10 cellular contexts compared by ENCODE assay signal in genomic region chr6:11197175-11197535, GRCh38. TPM values are rescaled to one million over a fixed set of nuclear protein-coding genes. Genes with fewer than 3 reads are reported as not detected.
DNase-seq lines count a peak whose midpoint lies in the region; TF ChIP-seq lines count a peak whose summit lies in the region.
"Had no signal": no experiment of that assay in that cellular context is flagged by ENCODE, and none has a peak within 500 bp of the region (broad histone marks: within the 10 kb centered on the region; RNA-seq: fewer than 3 reads in every experiment).

No MANE protein-coding gene starts in this region.

- DNase-seq in AG10803 (ENCODE audit: low read depth), result peak; percentile 97
- DNase-seq in HFF-Myc (ENCODE audit: extremely low read depth, low read depth), result peak; percentile 71
- DNase-seq in endodermal cell, result no peak
- no peak for DNase-seq in AML-193 (lab: John Stamatoyannopoulos, UW)
- DNase-seq in iPS-NIHi7 (ENCODE audit: extremely low spot score), result no peak
- DNase-seq in NOMO-1 (lab: John Stamatoyannopoulos, UW; ENCODE audit: unreplicated experiment in 2 of 2), result no peak
- no peak for DNase-seq in NCI-H82 (lab: John Stamatoyannopoulos, UW)
- DNase-seq: activated naive CD4-positive, alpha-beta T cell treated with anti-CD3 and anti-CD28 coated beads, Interleukin-2, amount 50 U/mL, for 16 hours had no signal

- TF ChIP-seq CTCF in AG10803 (conservative IDR thresholded peaks at IDR 0.05; ENCODE audit: low read length) (no peak), HFF-Myc (IDR thresholded peaks at IDR 0.05; ENCODE audit: low read depth, low read length, missing control alignments) (no peak), endodermal cell (conservative IDR thresholded peaks at IDR 0.05) (no peak)

- peaks cover 28% of the 10 kb centered on the region for H3K4me1 Mint-ChIP-seq in endodermal cell

- H3K36me3 Mint-ChIP-seq in endodermal cell (ENCODE audit: low read depth), result peaks cover 23% of the 10 kb centered on the region

- no peak overlapping the region for H3K4me3 ChIP-seq in AG10803 (ENCODE audit: low read length)
- H3K4me3 ChIP-seq in HFF-Myc (replicated peaks; ENCODE audit: low read depth, low read length), result peak overlapping the region; percentile 30
- no peak overlapping the region for H3K4me3 ChIP-seq in endodermal cell (ENCODE audit: low read length)
- H3K4me3 ChIP-seq in neuron (ENCODE audit: low read length), result peak overlapping the region; percentile 3

- WGBS in endodermal cell (ENCODE audit: insufficient coverage in 1 of 2, insufficient read length in 1 of 2), 2 experiments, result 67 to 80% methylated on average over 3 of the region's 3 CpGs

- H3K4me3 Mint-ChIP-seq in endodermal cell, result no peak overlapping the region

- peaks cover 54% of the 10 kb centered on the region for H3K36me3 ChIP-seq in endodermal cell (ENCODE audit: control insufficient read depth, insufficient read depth, low read length)
- H3K36me3 ChIP-seq in neuron (ENCODE audit: insufficient read depth, low read length), result peaks cover 5% of the 10 kb centered on the region

- H3K9me3 ChIP-seq in endodermal cell (ENCODE audit: control insufficient read depth, low read length), result no peaks in the 10 kb centered on the region
- peaks cover 3% of the 10 kb centered on the region for H3K9me3 ChIP-seq in neuron (ENCODE audit: low read length)

- H3K27ac Mint-ChIP-seq in endodermal cell, result no peak overlapping the region

- no peak overlapping the region for H2AFZ ChIP-seq in neuron (ENCODE audit: low read depth, low read length)

- peak overlapping the region; percentile 76 for H3K27ac ChIP-seq in endodermal cell (ENCODE audit: low read depth, low read length)
- H3K27ac ChIP-seq: HL-60 had no signal

- no peaks in the 10 kb centered on the region for H3K27me3 ChIP-seq in endodermal cell (ENCODE audit: control insufficient read depth, insufficient read depth, low read length, poor library complexity, severe bottlenecking)
- H3K27me3 ChIP-seq in neuron (ENCODE audit: insufficient read depth, low read length), result no peaks in the 10 kb centered on the region

- H3K9ac ChIP-seq in endodermal cell (ENCODE audit: extremely low read depth, low read length, poor library complexity, severe bottlenecking), result no peak overlapping the region

- H3K9me3 Mint-ChIP-seq in endodermal cell, result peaks cover 3% of the 10 kb centered on the region

- H3K27me3 Mint-ChIP-seq in endodermal cell (ENCODE audit: insufficient read depth), result peaks cover 2% of the 10 kb centered on the region

- H3K4me1 ChIP-seq in endodermal cell (ENCODE audit: control insufficient read depth, insufficient read depth, low read length) (peaks cover 2% of the 10 kb centered on the region), neuron (ENCODE audit: insufficient read depth, low read length) (peaks cover 44% of the 10 kb centered on the region)

RNA-seq across cellular contexts. Expression of gene NEDD9, which starts 35.3 kb away (rescaled TPM):
- 1 to 10 TPM; 1.7 to 7.4 TPM for total RNA-seq in endodermal cell
- 24.6 TPM for polyA plus RNA-seq in endodermal cell (2013, experiment 1 of 2)
- polyA plus RNA-seq in endodermal cell (2013, experiment 2 of 2), result 26.5 TPM

Comparison
In these comparisons a context has a peak if more than half of its experiments do, and no peak if none do; other contexts are left out.
1. DNase-seq: peak in AG10803 (single experiment) and HFF-Myc (single experiment); none in endodermal cell (single experiment), AML-193 (0 of 2), iPS-NIHi7 (single experiment), NOMO-1 (0 of 2) and NCI-H82 (single experiment).
2. H3K4me3 ChIP-seq: peak in HFF-Myc (single experiment) and neuron (single experiment); none in AG10803 (single experiment) and endodermal cell (single experiment).